ENCODE assay signal across 1 cellular context in the genomic region with DNA sequence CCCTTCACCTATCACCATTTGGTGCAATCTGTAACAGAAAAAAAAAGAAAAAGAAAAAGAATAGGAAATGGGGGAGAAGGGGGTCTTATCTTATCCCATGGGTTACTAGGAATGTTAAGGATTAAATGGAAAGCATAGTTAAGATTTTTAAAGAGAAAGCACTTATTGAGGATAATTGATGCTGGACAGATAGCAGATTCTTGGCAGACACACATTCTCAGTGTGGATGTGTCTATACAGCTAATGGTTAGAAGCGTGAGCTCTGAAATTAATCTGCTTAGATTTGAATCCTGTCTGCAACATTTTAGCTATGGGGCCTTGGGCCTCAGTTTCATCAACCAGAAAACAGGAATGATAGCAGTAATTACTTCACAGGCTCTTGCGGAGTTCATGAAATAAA.
TF ChIP-seq lines count a peak whose summit lies in the region.

No MANE protein-coding gene starts in this region.

TF ChIP-seq in IMR-90, 13 proteins besides CTCF, POLR2A, EP300 and RAD21:
- TF ChIP-seq SMC3 (IDR thresholded peaks at IDR 0.05; ENCODE audit: low read depth, low read length) = no peak
- no peak for TF ChIP-seq MAZ (IDR thresholded peaks at IDR 0.05; ENCODE audit: borderline replicate concordance, low read depth, low read length)
- TF ChIP-seq NFE2L2 (IDR thresholded peaks at IDR 0.05; ENCODE audit: low read depth, low read length) = no peak
- no peak for TF ChIP-seq RCOR1 (IDR thresholded peaks at IDR 0.05; ENCODE audit: insufficient replicate concordance, low read length)
- TF ChIP-seq, protein P1, sequence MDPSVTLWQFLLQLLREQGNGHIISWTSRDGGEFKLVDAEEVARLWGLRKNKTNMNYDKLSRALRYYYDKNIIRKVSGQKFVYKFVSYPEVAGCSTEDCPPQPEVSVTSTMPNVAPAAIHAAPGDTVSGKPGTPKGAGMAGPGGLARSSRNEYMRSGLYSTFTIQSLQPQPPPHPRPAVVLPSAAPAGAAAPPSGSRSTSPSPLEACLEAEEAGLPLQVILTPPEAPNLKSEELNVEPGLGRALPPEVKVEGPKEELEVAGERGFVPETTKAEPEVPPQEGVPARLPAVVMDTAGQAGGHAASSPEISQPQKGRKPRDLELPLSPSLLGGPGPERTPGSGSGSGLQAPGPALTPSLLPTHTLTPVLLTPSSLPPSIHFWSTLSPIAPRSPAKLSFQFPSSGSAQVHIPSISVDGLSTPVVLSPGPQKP (IDR thresholded peaks at IDR 0.05; ENCODE audit: borderline replicate concordance, low read depth, low read length) = no peak
- TF ChIP-seq, protein P2, sequence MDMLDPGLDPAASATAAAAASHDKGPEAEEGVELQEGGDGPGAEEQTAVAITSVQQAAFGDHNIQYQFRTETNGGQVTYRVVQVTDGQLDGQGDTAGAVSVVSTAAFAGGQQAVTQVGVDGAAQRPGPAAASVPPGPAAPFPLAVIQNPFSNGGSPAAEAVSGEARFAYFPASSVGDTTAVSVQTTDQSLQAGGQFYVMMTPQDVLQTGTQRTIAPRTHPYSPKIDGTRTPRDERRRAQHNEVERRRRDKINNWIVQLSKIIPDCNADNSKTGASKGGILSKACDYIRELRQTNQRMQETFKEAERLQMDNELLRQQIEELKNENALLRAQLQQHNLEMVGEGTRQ (IDR thresholded peaks at IDR 0.05; ENCODE audit: low read depth, low read length) = no peak
- no peak for TF ChIP-seq MXI1 (IDR thresholded peaks at IDR 0.05; ENCODE audit: borderline replicate concordance, low read depth, low read length)
- no peak for TF ChIP-seq CHD1 (IDR thresholded peaks at IDR 0.05; ENCODE audit: low read depth, low read length)
- TF ChIP-seq CEBPB (IDR thresholded peaks at IDR 0.05; ENCODE audit: low read depth, low read length) = no peak
- no peak for TF ChIP-seq FOS (IDR thresholded peaks at IDR 0.05; ENCODE audit: low read depth, low read length)
- no peak for TF ChIP-seq MAFK (IDR thresholded peaks at IDR 0.05; ENCODE audit: low read depth, low read length)
- TF ChIP-seq RFX5 (IDR thresholded peaks at IDR 0.05; ENCODE audit: low read depth, low read length) = no peak
- TF ChIP-seq BHLHE40 (IDR thresholded peaks at IDR 0.05; ENCODE audit: low read depth, low read length) = no peak
